Comparison of ENCODE assay signal across 8 cellular contexts in the genomic region with DNA sequence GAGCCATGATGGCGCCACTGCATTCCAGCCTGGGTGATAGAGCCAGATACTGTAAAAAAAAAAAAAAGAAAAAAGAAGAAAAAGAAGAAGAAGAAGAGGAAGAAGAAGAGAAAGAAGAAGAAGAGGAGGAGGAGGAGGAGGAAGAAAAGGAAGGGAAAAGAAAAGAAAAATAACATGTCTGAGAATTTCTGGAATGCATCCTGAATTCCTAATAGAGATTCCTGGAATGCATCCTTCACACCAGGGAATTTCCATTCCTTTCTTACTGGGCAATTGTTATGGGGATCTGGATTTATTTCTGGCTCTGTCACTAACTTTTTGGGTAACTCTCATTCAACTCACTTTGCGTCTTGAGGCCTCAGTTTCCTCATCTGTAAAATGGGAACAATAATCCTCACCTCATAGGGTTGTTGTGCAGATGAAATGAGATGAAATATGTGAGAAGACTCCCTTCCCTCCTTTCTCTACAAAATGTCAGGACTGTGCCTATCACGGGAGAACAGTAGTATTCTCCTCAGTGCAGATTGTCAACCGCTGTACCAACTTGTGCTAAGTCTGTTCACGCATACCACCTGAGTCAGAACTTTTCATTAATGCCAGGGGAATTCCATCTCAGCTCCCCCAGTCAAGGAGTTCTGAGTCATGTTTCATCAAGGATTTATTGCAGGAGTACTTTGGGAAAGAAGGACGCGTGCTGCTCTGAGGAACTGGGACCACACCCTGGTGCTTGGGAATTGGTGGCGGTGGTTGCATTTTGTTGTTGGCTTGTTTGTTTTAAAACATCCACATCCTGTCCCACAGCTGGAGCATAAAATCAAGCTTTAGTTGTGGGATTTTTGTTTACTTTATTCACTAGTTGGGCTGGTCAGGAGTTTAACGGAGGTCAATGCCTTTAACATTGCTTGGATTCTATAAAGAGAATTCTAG. TPM values are rescaled to one million over a fixed set of nuclear protein-coding genes. Genes with fewer than 3 reads are reported as not detected.
DNase-seq lines count a peak whose midpoint lies in the region; ATAC-seq lines count a peak whose summit lies in the region.

No MANE protein-coding gene starts in this region.

- peak; percentile 97 for DNase-seq in ELR (ENCODE audit: low read depth)
- peak; percentile 70 to 90 for DNase-seq in SW 1271 (lab: John Stamatoyannopoulos, UW)
- DNase-seq in glomerular visceral epithelial cell (ENCODE audit: extremely low spot score), result peak; percentile 95
- DNase-seq in sciatic nerve (ENCODE audit: low spot score), result no peak
- no peak for DNase-seq in HAP-1 (ENCODE audit: low spot score in 2 of 2)
- DNase-seq in NOMO-1 (lab: John Stamatoyannopoulos, UW; ENCODE audit: unreplicated experiment in 2 of 2), result no peak
- no peak for DNase-seq in NCI-H774 (lab: John Stamatoyannopoulos, UW)

- no peaks in the 10 kb centered on the region for H3K9me3 ChIP-seq in HAP-1

- no peaks in the 10 kb centered on the region for H3K27me3 ChIP-seq in HAP-1 (ENCODE audit: low read depth)

- intact Hi-C loops in sciatic nerve (cut with DNase I), result no loop called here

- ATAC-seq in sciatic nerve (peak; percentile 78), GM19023 (IDR thresholded peaks at IDR 0.05; ENCODE audit: unreplicated experiment) (no peak)

- in situ Hi-C loops in HAP-1 (cut with MboI; ENCODE audit: low sequenced_read_pairs), result no loop called here

- H3K4me1 ChIP-seq in HAP-1, result no peaks in the 10 kb centered on the region

- H3K36me3 ChIP-seq in HAP-1 (replicated peaks), result no peaks in the 10 kb centered on the region

- no peak overlapping the region for H3K4me3 ChIP-seq in HAP-1

RNA-seq across cellular contexts. Expression of gene ROR1, which starts 42.4 kb away (rescaled TPM):
- 16.7 TPM for total RNA-seq in sciatic nerve

Comparison
In these comparisons a context has a peak if more than half of its experiments do, and no peak if none do; other contexts are left out.
1. DNase-seq: peak in ELR (single experiment), SW 1271 (2 of 2) and glomerular visceral epithelial cell (single experiment); none in sciatic nerve (single experiment), HAP-1 (0 of 2), NOMO-1 (0 of 2) and NCI-H774 (single experiment).